37 cellular contexts compared by ENCODE assay signal in the genomic region with DNA sequence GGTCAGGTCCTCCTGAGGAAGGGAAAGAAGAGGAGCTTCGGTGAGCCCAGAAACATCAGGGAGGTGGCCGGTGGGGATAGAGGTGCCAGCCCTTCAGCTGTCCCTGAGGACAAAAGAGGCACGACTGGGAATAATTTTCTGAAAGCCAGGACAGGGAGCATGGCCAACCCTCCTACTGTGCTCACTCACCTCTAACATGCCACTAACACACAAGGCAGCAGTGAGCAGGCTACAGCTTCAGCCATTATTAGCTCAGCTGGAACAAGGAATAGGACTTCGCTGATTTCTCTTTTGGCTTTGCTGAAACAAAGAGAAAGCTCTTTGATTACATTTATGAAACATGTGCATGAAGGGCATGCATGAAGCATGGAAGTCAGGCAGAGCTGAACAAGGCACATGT. TPM values are rescaled to one million over a fixed set of nuclear protein-coding genes. Genes with fewer than 3 reads are reported as not detected.
"Had no signal": no experiment of that assay in that cellular context is flagged by ENCODE, and none has a peak within 500 bp of the region (broad histone marks: within the 10 kb centered on the region; RNA-seq: fewer than 3 reads in every experiment).

No MANE protein-coding gene starts in this region.

- H3K27me3 ChIP-seq: esophagus squamous epithelium, ovary, thyroid gland, vagina had no signal

- H3K4me1 Mint-ChIP-seq: immature natural killer cell had no signal

- H3K4me3 ChIP-seq: esophagus squamous epithelium, heart right ventricle, lung, mucosa of descending colon, ovary, smooth muscle cell, stomach, thyroid gland, vagina had no signal

- H3K4me3 Mint-ChIP-seq: effector memory CD8-positive, alpha-beta T cell; immature natural killer cell; mesothelial cell of epicardium; natural killer cell treated with Interleukin-12 subunit alpha and Interleukin-12 subunit beta and Interleukin-15 and Interleukin-18, amount 100 ng/mL, for 72 hours had no signal

- H3K27ac ChIP-seq: esophagus squamous epithelium, heart right ventricle, ovary, stomach, thyroid gland, vagina had no signal

- H3K36me3 ChIP-seq: esophagus squamous epithelium, heart right ventricle, ovary, stomach, thyroid gland, vagina had no signal

- H3K4me2 ChIP-seq: smooth muscle cell had no signal

- H3K4me1 ChIP-seq: esophagus squamous epithelium, heart right ventricle, stomach, thyroid gland, vagina had no signal

- H3K27ac Mint-ChIP-seq: effector memory CD8-positive, alpha-beta T cell; immature natural killer cell; mesothelial cell of epicardium; natural killer cell treated with Interleukin-12 subunit alpha and Interleukin-12 subunit beta and Interleukin-15 and Interleukin-18, amount 100 ng/mL, for 72 hours had no signal

- H3K9me3 ChIP-seq: esophagus squamous epithelium, heart right ventricle, mucosa of descending colon, ovary, stomach, thyroid gland, vagina had no signal

- ATAC-seq: effector memory CD8-positive, alpha-beta T cell; heart right ventricle; left ventricle myocardium superior; mucosa of descending colon; natural killer cell treated with Interleukin-12 subunit alpha and Interleukin-12 subunit beta and Interleukin-15 and Interleukin-18, amount 100 ng/mL, for 72 hours; sciatic nerve had no signal

- H3K9me3 Mint-ChIP-seq: effector memory CD8-positive, alpha-beta T cell; immature natural killer cell; mesothelial cell of epicardium; naive B cell; natural killer cell treated with Interleukin-12 subunit alpha and Interleukin-12 subunit beta and Interleukin-15 and Interleukin-18, amount 100 ng/mL, for 72 hours had no signal

- H3K36me3 Mint-ChIP-seq: immature natural killer cell; mesothelial cell of epicardium; naive B cell; natural killer cell treated with Interleukin-12 subunit alpha and Interleukin-12 subunit beta and Interleukin-15 and Interleukin-18, amount 100 ng/mL, for 72 hours had no signal

- DNase-seq: cortex of kidney; effector memory CD8-positive, alpha-beta T cell; erythroblast; esophagus squamous epithelium; foreskin melanocyte; glutamatergic neuron; heart right ventricle; hippocampal formation; immature natural killer cell; islet precursor cell; kidney glomerular epithelial cell; left ventricle myocardium superior; mesenchymal stem cell; mucosa of descending colon; naive B cell; occipital lobe; ovary; posterior cingulate gyrus; stimulated activated CD4-positive, alpha-beta T cell treated with anti-CD3 and anti-CD28 coated beads, Interleukin-12 subunit alpha, Interleukin-12 subunit beta, amount 100 ng/mL, for 4 hours; stimulated activated CD4-positive, alpha-beta T cell treated with anti-CD3 and anti-CD28 coated beads, Interleukin-1b, Interleukin-23, amount 100 ng/mL, for 48 hours; stimulated activated CD4-positive, alpha-beta T cell treated with anti-CD3 and anti-CD28 coated beads, Interleukin-4, amount 100 ng/mL, for 1 hour; stimulated activated CD8-positive, alpha-beta memory T cell treated with anti-CD3 and anti-CD28 coated beads, Interleukin-4, amount 100 ng/mL, for 48 hours; stimulated activated naive CD4-positive, alpha-beta T cell treated with Interleukin-2 at 50 U/mL for 16 hours; stomach; thyroid gland; trophoblast cell had no signal

RNA-seq across cellular contexts. Expression of a gene that starts 12.2 kb away (rescaled TPM):
- total RNA-seq: dermis microvascular lymphatic vessel endothelial cell; esophagus squamous epithelium; heart right ventricle; left ventricle myocardium superior; lung; mesothelial cell of epicardium; mucosa of descending colon; natural killer cell treated with Interleukin-12 subunit alpha and Interleukin-12 subunit beta and Interleukin-15 and Interleukin-18, amount 100 ng/mL, for 72 hours; occipital lobe; ovary; pulmonary artery endothelial cell; sciatic nerve; smooth muscle cell; stomach; subcutaneous adipose tissue; temporal lobe; thyroid gland; ureter; vagina had no signal
- polyA plus RNA-seq: heart right ventricle, immature natural killer cell, lung, ovary, smooth muscle cell, stomach had no signal

RNA-seq across cellular contexts. Expression of a gene that starts 29.5 kb away (rescaled TPM):
- total RNA-seq: dermis microvascular lymphatic vessel endothelial cell; esophagus squamous epithelium; heart right ventricle; left ventricle myocardium superior; lung; mesothelial cell of epicardium; natural killer cell treated with Interleukin-12 subunit alpha and Interleukin-12 subunit beta and Interleukin-15 and Interleukin-18, amount 100 ng/mL, for 72 hours; occipital lobe; ovary; pulmonary artery endothelial cell; sciatic nerve; smooth muscle cell; stomach; subcutaneous adipose tissue; temporal lobe; thyroid gland; ureter; vagina had no signal
- polyA plus RNA-seq: heart right ventricle, immature natural killer cell, lung, ovary, smooth muscle cell, stomach had no signal

RNA-seq across cellular contexts. Expression of a gene that starts 33.8 kb away (rescaled TPM):
- total RNA-seq: heart right ventricle, left ventricle myocardium superior, vagina had no signal
- polyA plus RNA-seq: heart right ventricle, immature natural killer cell, lung, ovary, smooth muscle cell, stomach had no signal

RNA-seq across cellular contexts. Expression of a gene that starts 43.1 kb away (rescaled TPM):
- total RNA-seq: dermis microvascular lymphatic vessel endothelial cell; esophagus squamous epithelium; heart right ventricle; left ventricle myocardium superior; lung; mesothelial cell of epicardium; mucosa of descending colon; natural killer cell treated with Interleukin-12 subunit alpha and Interleukin-12 subunit beta and Interleukin-15 and Interleukin-18, amount 100 ng/mL, for 72 hours; occipital lobe; ovary; pulmonary artery endothelial cell; sciatic nerve; smooth muscle cell; stomach; subcutaneous adipose tissue; temporal lobe; thyroid gland; ureter; vagina had no signal
- polyA plus RNA-seq: heart right ventricle, immature natural killer cell, lung, ovary, smooth muscle cell, stomach had no signal

RNA-seq across cellular contexts. Expression of a gene that starts 50.5 kb away (rescaled TPM):
- total RNA-seq: dermis microvascular lymphatic vessel endothelial cell; esophagus squamous epithelium; heart right ventricle; left ventricle myocardium superior; lung; mesothelial cell of epicardium; mucosa of descending colon; natural killer cell treated with Interleukin-12 subunit alpha and Interleukin-12 subunit beta and Interleukin-15 and Interleukin-18, amount 100 ng/mL, for 72 hours; occipital lobe; ovary; pulmonary artery endothelial cell; sciatic nerve; smooth muscle cell; subcutaneous adipose tissue; temporal lobe; thyroid gland; ureter; vagina had no signal
- polyA plus RNA-seq: heart right ventricle, immature natural killer cell, lung, ovary, smooth muscle cell, stomach had no signal
